ENCODE assay signal across 19 cellular contexts in genomic region chr12:112796067-112796466, GRCh38. TPM values are rescaled to one million over a fixed set of nuclear protein-coding genes. Genes with fewer than 3 reads are reported as not detected.
"Had no signal": no experiment of that assay in that cellular context is flagged by ENCODE, and none has a peak within 500 bp of the region (broad histone marks: within the 10 kb centered on the region; RNA-seq: fewer than 3 reads in every experiment).

No MANE protein-coding gene starts in this region.

- H2AFZ ChIP-seq: parathyroid adenoma had no signal

- H3K79me2 ChIP-seq: parathyroid adenoma had no signal

- H3K36me3 ChIP-seq: cardiac muscle cell, left ventricle myocardium inferior, neutrophil, thyroid gland had no signal

- FAIRE-seq: colon, endometrium, keratinocyte, urothelium cell line had no signal

- DNase-seq: activated CD4-positive, alpha-beta memory T cell treated with anti-CD3 and anti-CD28 coated beads, Interleukin-2, amount 10 ng/mL, durations not matched to agents 7 days and 5 days; activated CD4-positive, alpha-beta T cell treated with anti-CD3 and anti-CD28 coated beads for 4 hours; activated effector memory CD4-positive, alpha-beta T cell treated with Interleukin-2 at 50 U/mL for 16 hours; activated naive CD4-positive, alpha-beta T cell treated with anti-CD3 and anti-CD28 coated beads, Interleukin-2, amount 50 U/mL, for 16 hours; activated T-cell treated with anti-CD3 and anti-CD28 coated beads, Interleukin-2, amount 50 U/mL, for 4 hours; left ventricle myocardium inferior; naive thymus-derived CD8-positive, alpha-beta T cell; stimulated activated CD4-positive, alpha-beta T cell treated with anti-CD3 and anti-CD28 coated beads, Interleukin-2, amount 100 ng/mL, for 48 hours; thyroid gland had no signal

- H3K27me3 ChIP-seq: thyroid gland had no signal

- ATAC-seq: activated T-cell treated with anti-CD3 and anti-CD28 coated beads, Interleukin-2, amount 50 U/mL, for 4 hours; naive thymus-derived CD8-positive, alpha-beta T cell; stimulated activated memory B cell treated with anti-CD40 and anti-IgM and Interleukin-4, amounts not matched to agents 10 μg/mL and 1 μg/mL and 100 μg/mL, for 72 hours had no signal

- H3K9ac ChIP-seq: parathyroid adenoma had no signal

- H3K4me1 ChIP-seq: left ventricle myocardium inferior, thyroid gland had no signal

- H3K4me3 ChIP-seq: cardiac muscle cell, left ventricle myocardium inferior, thyroid gland had no signal

- H3K27ac ChIP-seq: cardiac muscle cell, left ventricle myocardium inferior, neutrophil, parathyroid adenoma, thyroid gland had no signal

- H3K9me3 ChIP-seq: left ventricle myocardium inferior, neutrophil, thyroid gland had no signal

RNA-seq across cellular contexts. Expression of gene RPH3A, which starts 4.5 kb away (rescaled TPM):
- total RNA-seq: activated CD4-positive, alpha-beta memory T cell treated with anti-CD3 and anti-CD28 coated beads, Interleukin-2, amount 10 ng/mL, durations not matched to agents 7 days and 5 days; activated T-cell treated with anti-CD3 and anti-CD28 coated beads, Interleukin-2, amount 50 U/mL, for 4 hours; left ventricle myocardium inferior; naive thymus-derived CD8-positive, alpha-beta T cell; skeletal muscle tissue; thyroid gland had no signal
- polyA plus RNA-seq: esophagus; keratinocyte; naive thymus-derived CD8-positive, alpha-beta T cell had no signal
